Comparison of ENCODE assay signal across 19 cellular contexts in the genomic region with DNA sequence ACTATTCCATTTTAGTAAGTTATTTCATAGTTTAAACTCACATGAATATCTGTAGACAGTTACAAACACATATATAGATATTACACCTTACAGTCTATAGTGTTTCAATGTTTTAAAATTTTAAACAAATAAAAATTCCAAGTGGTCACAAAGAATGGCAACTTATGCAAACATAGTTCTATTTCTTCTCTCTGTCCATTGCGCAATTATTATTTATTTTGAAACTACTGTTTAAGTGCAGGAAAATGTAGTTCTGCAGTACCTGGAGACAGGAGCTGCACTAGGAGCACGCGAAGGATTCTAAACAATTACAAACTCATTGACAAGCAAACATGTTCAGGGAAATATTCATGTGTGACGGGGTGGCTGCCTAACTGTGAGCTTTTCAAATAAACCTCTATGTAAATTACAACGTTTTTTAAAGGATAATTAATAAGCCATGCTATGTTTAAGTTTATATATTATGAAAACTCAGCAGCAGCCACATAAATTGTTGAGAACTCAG.
DNase-seq lines count a peak whose midpoint lies in the region; ATAC-seq, FAIRE-seq and TF ChIP-seq lines count a peak whose summit lies in the region.
"Had no signal": no experiment of that assay in that cellular context is flagged by ENCODE, and none has a peak within 500 bp of the region (broad histone marks: within the 10 kb centered on the region; RNA-seq: fewer than 3 reads in every experiment).

No MANE protein-coding gene starts in this region.

- H4K20me1 ChIP-seq in HCT116 (ENCODE audit: insufficient read depth) (no peaks in the 10 kb centered on the region), PC-3 (ENCODE audit: low read length) (no peaks in the 10 kb centered on the region), H1 (replicated peaks in 1 of 2; ENCODE audit: control insufficient read depth in 1 of 2, insufficient read depth in 2 of 2, low read length in 2 of 2) (no peaks in the 10 kb centered on the region)
- H4K20me1 ChIP-seq: BLaER1 had no signal

- H3K18ac ChIP-seq in H1 (ENCODE audit: extremely low read depth, low read length): no peak overlapping the region

- no peak overlapping the region for H3K9ac ChIP-seq in HCT116 (ENCODE audit: low read length)
- no peak overlapping the region for H3K9ac ChIP-seq in PC-3 (ENCODE audit: low read length)
- H3K9ac ChIP-seq in H1 (replicated peaks in 1 of 4; ENCODE audit: extremely low read depth in 1 of 4, low read depth in 3 of 4, low read length in 3 of 4): no peak overlapping the region
- H3K9ac ChIP-seq: BLaER1 had no signal

- no peak overlapping the region for H2BK5ac ChIP-seq in H1 (ENCODE audit: low read depth, low read length)

- H3K36me3 ChIP-seq in HCT116 (ENCODE audit: control insufficient read depth in 1 of 2, insufficient read depth in 2 of 2, low read length in 2 of 2): no peaks in the 10 kb centered on the region
- H3K36me3 ChIP-seq in PC-3 (ENCODE audit: low read depth, low read length): no peaks in the 10 kb centered on the region
- H3K36me3 ChIP-seq in H1 (ENCODE audit: control insufficient read depth in 2 of 4, insufficient read depth in 4 of 4, low read length in 3 of 4): no peaks in the 10 kb centered on the region
- H3K36me3 ChIP-seq: BLaER1 had no signal

- H3K4me3 ChIP-seq in HCT116 (replicated peaks in 1 of 2; ENCODE audit: low read depth in 1 of 2, low read length in 2 of 2): no peak overlapping the region
- no peak overlapping the region for H3K4me3 ChIP-seq in PC-3 (ENCODE audit: low read length)
- H3K4me3 ChIP-seq in H1 (ENCODE audit: extremely low read depth in 1 of 4, insufficient read depth in 2 of 4, low read depth in 3 of 4, low read length in 4 of 4): no peak overlapping the region
- H3K4me3 ChIP-seq: BLaER1, SK-N-MC had no signal

- H4K91ac ChIP-seq in H1 (replicated peaks; ENCODE audit: insufficient read length, low read length): no peak overlapping the region

- TF ChIP-seq CTCF in HCT116 (IDR thresholded peaks at IDR 0.05 in 2 of 3, conservative IDR thresholded peaks at IDR 0.05 in 1 of 3; ENCODE audit: borderline replicate concordance in 1 of 3, insufficient read depth in 1 of 3, low read depth in 2 of 3, low read length in 2 of 3) (no peak), PC-3 (conservative IDR thresholded peaks at IDR 0.05; ENCODE audit: low read depth, low read length) (no peak), H1 (IDR thresholded peaks at IDR 0.05; ENCODE audit: control extremely low read depth in 1 of 3, insufficient read depth in 1 of 3, low read depth in 1 of 3, low read length in 3 of 3) (no peak)

- BruUV-seq in HCT116 (replicated peaks; lab: Mats Ljungman, UMichigan) (no TSS peak), PC-3 (replicated peaks; lab: Mats Ljungman, UMichigan) (no TSS peak)

- 91% methylated on average over 5 of the region's 5 CpGs; no CpG with 5 or more reads in 1 of the 2 experiments for WGBS in H1 (ENCODE audit: extremely low coverage in 1 of 2, insufficient coverage in 1 of 2, insufficient read length in 1 of 2, insufficient replicate concordance in 2 of 2, low coverage in 1 of 2, low lambda C conversion rate in 2 of 2, missing lambda C conversion rate in 1 of 2), 2 experiments

- no peak overlapping the region for H4K5ac ChIP-seq in H1 (ENCODE audit: insufficient read length, low read depth, low read length)

- H3K27me3 ChIP-seq in HCT116 (ENCODE audit: insufficient read depth, low read length) (no peaks in the 10 kb centered on the region), PC-3 (ENCODE audit: low read length) (0 out of 2 replicates have a peak, but pooled peaks cover 8% of the 10 kb centered on the region), H1 (replicated peaks in 1 of 4; ENCODE audit: control insufficient read depth in 3 of 4, extremely low read depth in 1 of 4, insufficient read depth in 3 of 4, low read length in 3 of 4) (no peaks in the 10 kb centered on the region)
- H3K27me3 ChIP-seq: BLaER1 had no signal

- no peak for DNase-seq in HCT116 (ENCODE audit: low read depth, low spot score)
- DNase-seq in PC-3: peak; percentile 42
- DNase-seq in H1 (ENCODE audit: low read depth in 1 of 2, low spot score in 2 of 2): no peak
- peak; percentile 41 for DNase-seq in renal cortical epithelial cell (ENCODE audit: low read depth)
- no peak for DNase-seq in NCI-H1694 treated with DMSO at 0.1 percent for 48 hours (lab: John Stamatoyannopoulos, UW)
- DNase-seq: CD4-positive, CD25-positive, alpha-beta regulatory T cell; GOT3; KBM-7; NCI-H2029 treated with DMSO at 0.1 percent for 48 hours; NCI-H446 treated with DMSO at 0.1 percent for 48 hours; NCI-H82; NK-92 treated with Interleukin-12 subunit alpha and Interleukin-12 subunit beta, amount 100 ng/mL, for 24 hours; OCI-M1; SIG-M5 had no signal

- FAIRE-seq in H1 (lab: Jason Lieb, UNC): no peak
- FAIRE-seq: RCC 7860 had no signal

- no peaks in the 10 kb centered on the region for H3F3A ChIP-seq in PC-3 (ENCODE audit: low read length, unreplicated experiment)

- H2AFZ ChIP-seq in HCT116 (ENCODE audit: low read depth, low read length, poor library complexity, severe bottlenecking) (no peak overlapping the region), PC-3 (ENCODE audit: low read length) (no peak overlapping the region), H1 (ENCODE audit: low read length) (no peak overlapping the region)

- H3K79me2 ChIP-seq in HCT116 (ENCODE audit: insufficient read depth, low read length): no peaks in the 10 kb centered on the region
- no peaks in the 10 kb centered on the region for H3K79me2 ChIP-seq in PC-3 (ENCODE audit: low read length)
- H3K79me2 ChIP-seq in H1 (ENCODE audit: control insufficient read depth in 1 of 2, insufficient read depth in 2 of 2, low read length in 2 of 2): no peaks in the 10 kb centered on the region

- no peak overlapping the region for H4K8ac ChIP-seq in H1 (ENCODE audit: extremely low read depth, insufficient read depth, low read length)

- H3K27ac ChIP-seq in HCT116 (ENCODE audit: low read depth, low read length): no peak overlapping the region
- no peak overlapping the region for H3K27ac ChIP-seq in PC-3 (ENCODE audit: low read length)
- no peak overlapping the region for H3K27ac ChIP-seq in H1 (ENCODE audit: low read depth, low read length)
- H3K27ac ChIP-seq: BLaER1, SK-N-MC had no signal

- no peak overlapping the region for H2AK5ac ChIP-seq in H1 (ENCODE audit: low read depth, low read length)

- intact Hi-C loops in HCT116 (cut with micrococcal nuclease): no loop called here
- intact Hi-C loops in PC-3 (cut with micrococcal nuclease): no loop called here

- POLR2A ChIA-PET in HCT116 (lab: Charles Lee) (no interaction called here), PC-3 (lab: Charles Lee; ENCODE audit: unreplicated experiment) (interaction anchor here (0.5 kb wide), 1 partner anchor 265 kb away, joined by 3 read pairs; no protein-coding TSS in a partner anchor), H1 (lab: Charles Lee; ENCODE audit: partially characterized antibody) (no interaction called here)

- no peak overlapping the region for H3K4ac ChIP-seq in H1 (replicated peaks; ENCODE audit: insufficient read length, low read depth, low read length)

- no peaks in the 10 kb centered on the region for H3K79me1 ChIP-seq in H1 (ENCODE audit: low read depth, low read length)

- H3K9me3 ChIP-seq in HCT116 (ENCODE audit: control insufficient read depth in 1 of 2, insufficient read depth in 1 of 2, low read depth in 1 of 2, low read length in 2 of 2) (no peaks in the 10 kb centered on the region), PC-3 (ENCODE audit: low read length) (no peaks in the 10 kb centered on the region), H1 (ENCODE audit: insufficient read depth in 2 of 2, low read depth in 1 of 2, low read length in 1 of 2) (no peaks in the 10 kb centered on the region)
- H3K9me3 ChIP-seq: BLaER1 had no signal

- H3K23ac ChIP-seq in H1 (ENCODE audit: insufficient read length): no peak overlapping the region

- no peak overlapping the region for H3K4me2 ChIP-seq in HCT116 (ENCODE audit: low read length)
- H3K4me2 ChIP-seq in PC-3 (ENCODE audit: low read length): no peak overlapping the region
- H3K4me2 ChIP-seq in H1 (ENCODE audit: insufficient read depth in 1 of 2, low read depth in 2 of 2, low read length in 2 of 2): no peak overlapping the region
- H3K4me2 ChIP-seq: BLaER1 had no signal

- no peak overlapping the region for H2BK20ac ChIP-seq in H1 (ENCODE audit: low read length)

- H3K9me2 ChIP-seq in HCT116 (ENCODE audit: insufficient read depth) (no peaks in the 10 kb centered on the region), PC-3 (replicated peaks; ENCODE audit: low read length) (no peaks in the 10 kb centered on the region)

- H2BK120ac ChIP-seq in H1 (replicated peaks; ENCODE audit: low read depth, low read length): no peak overlapping the region

- H3K4me1 ChIP-seq in HCT116 (ENCODE audit: control insufficient read depth in 1 of 2, insufficient read depth in 2 of 2, low read length in 2 of 2) (no peaks in the 10 kb centered on the region), PC-3 (ENCODE audit: insufficient read depth, low read length) (no peaks in the 10 kb centered on the region; the same call in 1 of the 2 replicates), H1 (replicated peaks in 1 of 4; ENCODE audit: control insufficient read depth in 3 of 4, insufficient read depth in 4 of 4, low read length in 3 of 4) (no peaks in the 10 kb centered on the region)

- H2BK12ac ChIP-seq in H1 (ENCODE audit: low read depth, low read length): no peak overlapping the region

- TF ChIP-seq RAD21 in HCT116 (IDR thresholded peaks at IDR 0.05; ENCODE audit: low read depth): no peak
- no peak for TF ChIP-seq RAD21 in H1 (IDR thresholded peaks at IDR 0.05 in 1 of 2, conservative IDR thresholded peaks at IDR 0.05 in 1 of 2; ENCODE audit: low read depth in 2 of 2, low read length in 2 of 2)

- no peak overlapping the region for H3K14ac ChIP-seq in H1 (ENCODE audit: insufficient read length)

- no peak for ATAC-seq in HCT116
- ATAC-seq in PC-3: no peak
- no peak for ATAC-seq in GM21360 (IDR thresholded peaks at IDR 0.05; ENCODE audit: unreplicated experiment)
- ATAC-seq in GM18868 (IDR thresholded peaks at IDR 0.05; ENCODE audit: unreplicated experiment): no peak

- no peaks in the 10 kb centered on the region for H3K23me2 ChIP-seq in H1 (ENCODE audit: low read depth, low read length)

- CTCF ChIA-PET in HCT116 (lab: Charles Lee): no interaction called here
- CTCF ChIA-PET in PC-3 (lab: Charles Lee): no interaction called here
- CTCF ChIA-PET in H1 (lab: Charles Lee; ENCODE audit: partially characterized antibody): interaction anchor here (1.5 to 1.7 kb wide), 2 partner anchors 402 to 537 kb away, joined by 3 read pairs; no protein-coding TSS in a partner anchor

- RAD21 ChIA-PET in HCT116 (lab: Charles Lee; ENCODE audit: low non-redundant PET in 1 of 2, low total read pairs in 2 of 2, uncharacterized antibody in 2 of 2, unreplicated experiment in 2 of 2): no interaction called here

- no peak overlapping the region for H2BK15ac ChIP-seq in H1 (ENCODE audit: low read length)

- no peak for TF ChIP-seq POLR2A in HCT116 (IDR thresholded peaks at IDR 0.05; ENCODE audit: borderline replicate concordance, extremely low read depth, insufficient read depth, insufficient read length)
- no peak for TF ChIP-seq POLR2A in H1 (IDR thresholded peaks at IDR 0.05; ENCODE audit: control extremely low read depth in 1 of 2, low read depth in 2 of 2, low read length in 2 of 2)

- no peak overlapping the region for H3K56ac ChIP-seq in H1 (replicated peaks; ENCODE audit: insufficient read length, low read depth, low read length)

- TF ChIP-seq EP300 in H1 (IDR thresholded peaks at IDR 0.05; ENCODE audit: borderline replicate concordance in 1 of 2, low read depth in 2 of 2, low read length in 2 of 2): no peak

Comparison
In these comparisons a context has a peak if more than half of its experiments do, and no peak if none do; other contexts are left out.
1. DNase-seq: peak in PC-3 (single experiment) and renal cortical epithelial cell (single experiment); none in HCT116 (single experiment), H1 (0 of 2) and NCI-H1694 treated with DMSO at 0.1 percent for 48 hours (single experiment).
2. Of the 16 proteins assayed by ChIP-seq in both H1 and HCT116: peak only in H1: none; only in HCT116: none; in both: CEBPB; in neither: 15.